ENCODE assay signal across 8 cellular contexts in the genomic region with DNA sequence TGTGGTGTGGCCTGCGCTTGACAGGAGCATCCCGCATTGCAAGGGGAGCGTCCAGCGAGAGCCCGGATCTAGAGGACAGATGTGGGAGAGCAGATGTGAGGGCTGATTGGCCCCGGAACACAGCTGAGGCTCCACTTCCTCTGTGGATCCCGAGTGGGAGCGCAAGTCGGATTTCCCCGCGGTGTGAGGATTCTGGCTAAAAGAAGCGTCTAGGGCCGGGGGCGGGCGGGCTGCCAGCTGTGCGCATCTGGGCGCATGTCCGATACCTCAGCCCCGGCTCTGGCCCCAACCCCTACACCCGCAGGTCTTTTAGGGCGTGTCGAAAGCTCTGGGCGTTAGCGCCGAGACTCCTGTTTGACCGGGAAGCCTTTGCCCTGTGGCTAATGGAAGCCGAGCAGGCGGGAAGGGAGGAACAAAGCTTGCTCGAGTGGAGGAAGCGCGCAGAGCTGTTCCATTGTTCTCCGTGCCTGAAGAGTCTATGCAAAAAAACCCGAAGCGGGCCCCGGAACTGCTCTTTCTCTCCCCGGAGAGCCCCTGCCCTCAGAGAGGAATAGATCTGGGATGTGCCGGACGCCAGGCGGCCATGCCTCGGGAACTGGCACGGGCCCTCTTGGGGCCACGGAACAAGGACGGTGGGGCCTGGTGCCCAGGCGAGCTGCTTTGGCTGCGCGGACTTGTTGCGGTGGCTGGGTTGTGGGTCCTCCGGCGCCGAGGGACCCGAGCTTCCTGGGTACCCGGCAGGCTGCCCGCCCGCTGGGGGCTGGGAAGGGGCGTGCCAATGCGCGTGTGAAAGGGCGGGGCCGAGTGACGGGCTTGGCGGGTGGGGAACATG.
DNase-seq lines count a peak whose midpoint lies in the region; ATAC-seq and TF ChIP-seq lines count a peak whose summit lies in the region.

No MANE protein-coding gene starts in this region.

- no peaks in the 10 kb centered on the region for H3K27me3 ChIP-seq in brain microvascular endothelial cell (replicated peaks)
- H3K27me3 ChIP-seq in iPS-15b (ENCODE audit: control insufficient read depth, insufficient read depth, low read length): peaks cover 15% of the 10 kb centered on the region

- ATAC-seq in HG03025 (IDR thresholded peaks at IDR 0.05; ENCODE audit: low FRiP score, unreplicated experiment): no peak
- ATAC-seq in HG03097 (IDR thresholded peaks at IDR 0.05; ENCODE audit: low FRiP score, unreplicated experiment): no peak
- no peak for ATAC-seq in GM21737 (IDR thresholded peaks at IDR 0.05; ENCODE audit: unreplicated experiment)

- H3K4me1 ChIP-seq in iPS-15b (ENCODE audit: control insufficient read depth, insufficient read depth, low read length): peaks cover 38% of the 10 kb centered on the region

- H3K9ac ChIP-seq in iPS-15b (ENCODE audit: low read depth, low read length): peak overlapping the region; percentile 71

- DNase-seq in DMS53 (lab: John Stamatoyannopoulos, UW): peak; percentile 93
- DNase-seq in NCI-H2107 (lab: John Stamatoyannopoulos, UW): peak; percentile 79
- peak; percentile 65 for DNase-seq in brain microvascular endothelial cell
- no peak for DNase-seq in skeletal muscle cell (ENCODE audit: low read depth)

- H3K36me3 ChIP-seq in brain microvascular endothelial cell (replicated peaks): peaks cover 14% of the 10 kb centered on the region
- H3K36me3 ChIP-seq in iPS-15b (ENCODE audit: control insufficient read depth, insufficient read depth, low read length): no peaks in the 10 kb centered on the region

- TF ChIP-seq CTCF in brain microvascular endothelial cell (IDR thresholded peaks at IDR 0.05; ENCODE audit: low read depth, low read length, missing control alignments): peak; percentile 27

- in situ Hi-C loops in brain microvascular endothelial cell (cut with HindIII; ENCODE audit: low pct_ligation_motif_present, low sequenced_read_pairs): no loop called here

- no peaks in the 10 kb centered on the region for H3K9me3 ChIP-seq in iPS-15b (ENCODE audit: control insufficient read depth, insufficient read depth, low read length)

- H3K4me3 ChIP-seq in brain microvascular endothelial cell (ENCODE audit: low read depth, low read length): peak overlapping the region; percentile 88
- H3K4me3 ChIP-seq in iPS-15b (ENCODE audit: low read depth, low read length): peak overlapping the region; percentile 91
- H3K4me3 ChIP-seq in skeletal muscle cell (ENCODE audit: low read depth, low read length): peak overlapping the region; percentile 73

- H3K27ac ChIP-seq in brain microvascular endothelial cell: peak overlapping the region; percentile 13
